In genomic region chr4:56977321-56978012, GRCh38 we compare ENCODE assay signal across 8 cellular contexts. TPM values are rescaled to one million over a fixed set of nuclear protein-coding genes. Genes with fewer than 3 reads are reported as not detected.
A peak's percentile ranks its signal among the peaks of the same experiment; 100 is the strongest.
DNase-seq lines count a peak whose midpoint lies in the region; ATAC-seq and TF ChIP-seq lines count a peak whose summit lies in the region.

TSS of gene NOA1 (minus strand) at chr4:56977606. CDS start at chr4:56977585, 21 bp downstream.

- H3K4me1 ChIP-seq in BE2C = no peaks in the 10 kb centered on the region; the same call in 1 of the 2 replicates
- peaks cover 11% of the 10 kb centered on the region for H3K4me1 ChIP-seq in colonic mucosa

- intact Hi-C loops in colonic mucosa (cut with DNase I) = no loop called here

- H3K36me3 ChIP-seq in BE2C = peaks cover 31% of the 10 kb centered on the region
- peaks cover 8% of the 10 kb centered on the region for H3K36me3 ChIP-seq in colonic mucosa

- H3K9ac ChIP-seq in colonic mucosa (ENCODE audit: low read depth in 2 of 2, low read length in 2 of 2) = peak within 1 kb of the TSS; percentile 72 to 99

- peak; percentile 96 for DNase-seq in BE2C
- DNase-seq in GM19240 (ENCODE audit: insufficient read length, low spot score) = peak; percentile 69
- DNase-seq in NCI-H526 (lab: John Stamatoyannopoulos, UW) = peak; percentile 98 to 99
- DNase-seq in activated CD4-positive, alpha-beta T cell treated with anti-CD3 and anti-CD28 coated beads for 48 hours = peak; percentile 98
- DNase-seq in colonic mucosa = peak; percentile 99
- peak; percentile 99 for DNase-seq in kidney tubule cell (ENCODE audit: low spot score)
- peak; percentile 89 to 93 (median 92) for DNase-seq in stimulated activated CD4-positive, alpha-beta T cell treated with anti-CD3 and anti-CD28 coated beads, Interleukin-1b, Interleukin-23, amount 100 ng/mL, for 24 hours (ENCODE audit: low read depth in 4 of 4, low spot score in 1 of 4)

- H3K27me3 ChIP-seq in BE2C (no peaks in the 10 kb centered on the region), colonic mucosa (no peaks in the 10 kb centered on the region)

- TF ChIP-seq CTCF in BE2C (IDR thresholded peaks at IDR 0.05; ENCODE audit: low read depth, low read length) (no peak), colonic mucosa (IDR thresholded peaks at IDR 0.05) (no peak)

- peak; percentile 85 for ATAC-seq in HG03460 (IDR thresholded peaks at IDR 0.05; ENCODE audit: unreplicated experiment)

- H3K9me3 ChIP-seq in BE2C (no peaks in the 10 kb centered on the region), colonic mucosa (no peaks in the 10 kb centered on the region)

- peak within 1 kb of the TSS; percentile 95 for H3K27ac ChIP-seq in colonic mucosa

- H3K4me3 ChIP-seq in BE2C (ENCODE audit: low read depth, low read length) (peak within 1 kb of the TSS; percentile 99), colonic mucosa (peak within 1 kb of the TSS; percentile 94)

RNA-seq across cellular contexts. Expression of gene NOA1, which starts in this region (rescaled TPM):
- polyA plus RNA-seq in BE2C (2012; ENCODE audit: insufficient read depth, insufficient read length, low read depth) = 16.2 TPM
- 10 to 100 TPM; 26.9 to 28.1 TPM for total RNA-seq in colonic mucosa

Comparison
In these comparisons a context has a peak if more than half of its experiments do, and no peak if none do; other contexts are left out.
1. Peak in every context shown above with its lines: DNase-seq, ATAC-seq, H3K4me3 ChIP-seq and H3K27ac ChIP-seq.